In genomic region chr5:115818821-115819220, GRCh38 we compare ENCODE assay signal across 1 cellular context.
TF ChIP-seq lines count a peak whose summit lies in the region.

No MANE protein-coding gene starts in this region.

TF ChIP-seq in K562, 482 proteins besides CTCF, POLR2A, EP300 and RAD21 (continued from another document):
- no peak for TF ChIP-seq CLOCK (CRISPR knock-in tag; IDR thresholded peaks at IDR 0.05; ENCODE audit: borderline replicate concordance)
- TF ChIP-seq MEIS2 (IDR thresholded peaks at IDR 0.05; ENCODE audit: partially characterized antibody): no peak
- TF ChIP-seq GMEB1 (CRISPR knock-in tag; IDR thresholded peaks at IDR 0.05): no peak
- TF ChIP-seq PCBP2 (IDR thresholded peaks at IDR 0.05; ENCODE audit: low read depth, low read length, poor library complexity, severe bottlenecking): no peak
- TF ChIP-seq, protein P1, sequence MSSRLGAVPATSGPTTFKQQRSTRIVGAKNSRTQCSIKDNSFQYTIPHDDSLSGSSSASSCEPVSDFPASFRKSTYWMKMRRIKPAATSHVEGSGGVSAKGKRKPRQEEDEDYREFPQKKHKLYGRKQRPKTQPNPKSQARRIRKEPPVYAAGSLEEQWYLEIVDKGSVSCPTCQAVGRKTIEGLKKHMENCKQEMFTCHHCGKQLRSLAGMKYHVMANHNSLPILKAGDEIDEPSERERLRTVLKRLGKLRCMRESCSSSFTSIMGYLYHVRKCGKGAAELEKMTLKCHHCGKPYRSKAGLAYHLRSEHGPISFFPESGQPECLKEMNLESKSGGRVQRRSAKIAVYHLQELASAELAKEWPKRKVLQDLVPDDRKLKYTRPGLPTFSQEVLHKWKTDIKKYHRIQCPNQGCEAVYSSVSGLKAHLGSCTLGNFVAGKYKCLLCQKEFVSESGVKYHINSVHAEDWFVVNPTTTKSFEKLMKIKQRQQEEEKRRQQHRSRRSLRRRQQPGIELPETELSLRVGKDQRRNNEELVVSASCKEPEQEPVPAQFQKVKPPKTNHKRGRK (tag; IDR thresholded peaks at IDR 0.05): no peak
- no peak for TF ChIP-seq ARHGAP35 (IDR thresholded peaks at IDR 0.05; ENCODE audit: partially characterized antibody)
- TF ChIP-seq FOXK2 (conservative IDR thresholded peaks at IDR 0.05 in 1 of 2, IDR thresholded peaks at IDR 0.05 in 1 of 2; ENCODE audit: low read depth in 2 of 2): no peak
- TF ChIP-seq SP2 (IDR thresholded peaks at IDR 0.05; ENCODE audit: extremely low read depth, low read depth, low read length, poor library complexity, severe bottlenecking): no peak
- TF ChIP-seq, protein P2, sequence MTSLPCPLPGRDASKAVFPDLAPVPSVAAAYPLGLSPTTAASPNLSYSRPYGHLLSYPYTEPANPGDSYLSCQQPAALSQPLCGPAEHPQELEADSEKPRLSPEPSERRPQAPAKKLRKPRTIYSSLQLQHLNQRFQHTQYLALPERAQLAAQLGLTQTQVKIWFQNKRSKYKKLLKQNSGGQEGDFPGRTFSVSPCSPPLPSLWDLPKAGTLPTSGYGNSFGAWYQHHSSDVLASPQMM (CRISPR knock-in tag; IDR thresholded peaks at IDR 0.05): no peak
- TF ChIP-seq CAMTA2 (CRISPR knock-in tag; conservative IDR thresholded peaks at IDR 0.05): no peak
- TF ChIP-seq, protein P3, sequence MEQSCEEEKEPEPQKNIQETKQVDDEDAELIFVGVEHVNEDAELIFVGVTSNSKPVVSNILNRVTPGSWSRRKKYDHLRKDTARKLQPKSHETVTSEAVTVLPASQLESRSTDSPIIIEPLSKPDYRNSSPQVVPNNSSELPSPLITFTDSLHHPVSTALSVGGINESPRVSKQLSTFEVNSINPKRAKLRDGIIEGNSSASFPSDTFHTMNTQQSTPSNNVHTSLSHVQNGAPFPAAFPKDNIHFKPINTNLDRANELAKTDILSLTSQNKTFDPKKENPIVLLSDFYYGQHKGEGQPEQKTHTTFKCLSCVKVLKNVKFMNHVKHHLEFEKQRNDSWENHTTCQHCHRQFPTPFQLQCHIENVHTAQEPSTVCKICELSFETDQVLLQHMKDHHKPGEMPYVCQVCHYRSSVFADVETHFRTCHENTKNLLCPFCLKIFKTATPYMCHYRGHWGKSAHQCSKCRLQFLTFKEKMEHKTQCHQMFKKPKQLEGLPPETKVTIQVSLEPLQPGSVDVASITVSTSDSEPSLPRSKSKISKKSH (CRISPR knock-in tag; IDR thresholded peaks at IDR 0.05): no peak
- no peak for TF ChIP-seq HCFC1 (IDR thresholded peaks at IDR 0.05; ENCODE audit: low read depth, low read length)
- no peak for TF ChIP-seq NFRKB (IDR thresholded peaks at IDR 0.05; ENCODE audit: low read depth)
- TF ChIP-seq, protein P4, sequence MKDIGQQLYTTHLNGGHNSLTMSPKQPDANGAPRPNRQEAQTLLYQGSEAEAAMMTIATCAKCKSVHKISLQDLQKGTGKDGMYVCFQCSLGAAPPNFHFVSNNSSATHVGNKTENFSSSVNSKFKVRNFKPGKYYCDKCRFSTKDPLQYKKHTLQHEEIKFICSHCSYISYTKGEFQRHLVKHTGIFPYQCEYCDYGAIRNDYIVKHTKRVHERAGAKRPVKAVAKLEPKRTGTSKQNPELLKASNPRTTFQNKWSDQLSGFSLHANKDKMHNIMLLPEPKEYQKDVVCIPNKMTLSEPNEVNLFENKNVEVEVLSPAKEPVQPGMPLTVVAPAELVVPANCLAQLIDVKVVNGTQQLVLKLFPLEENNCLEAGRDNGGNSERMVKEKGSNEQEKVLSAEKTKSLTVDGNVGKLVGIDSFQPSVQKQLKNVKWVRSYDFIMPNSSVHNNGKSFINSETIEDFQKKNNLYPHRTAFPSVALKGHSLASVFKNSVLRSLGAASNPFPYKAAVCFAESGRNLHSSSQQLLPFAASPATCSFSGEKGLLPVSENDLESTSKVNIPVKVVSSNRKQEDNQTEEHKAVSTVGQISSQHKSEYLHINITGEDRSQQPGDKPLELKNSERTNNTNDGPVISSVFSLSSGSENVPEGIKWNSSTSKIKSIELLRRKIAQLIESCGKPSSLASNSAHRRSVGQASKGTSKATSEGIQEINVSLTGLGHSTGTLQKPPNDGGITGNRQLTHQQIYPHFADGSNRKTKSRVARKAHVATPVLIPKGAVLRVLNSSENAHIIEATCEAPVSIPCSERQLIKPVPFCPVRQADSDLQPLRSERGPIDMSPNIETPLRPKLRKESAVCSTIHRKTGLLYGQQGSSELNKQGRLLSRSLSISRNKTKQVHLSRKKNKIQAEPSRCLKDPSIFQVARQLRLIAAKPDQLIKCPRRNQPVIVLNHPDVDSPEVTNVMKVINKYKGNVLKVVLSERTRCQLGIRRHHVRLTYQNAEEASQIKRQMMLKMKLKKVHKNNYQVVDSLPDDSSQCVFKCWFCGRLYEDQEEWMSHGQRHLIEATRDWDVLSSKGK (CRISPR knock-in tag; IDR thresholded peaks at IDR 0.05): no peak
- TF ChIP-seq WHSC1 (IDR thresholded peaks at IDR 0.05; ENCODE audit: low read length): no peak
- no peak for TF ChIP-seq TRIM28 (IDR thresholded peaks at IDR 0.05)
- no peak for TF ChIP-seq YBX1 (IDR thresholded peaks at IDR 0.05)
TF ChIP-seq in K562: peak in this region for 0.
